ENCODE assay signal across 9 cellular contexts in genomic region chr14:26394114-26394855, GRCh38.
DNase-seq lines count a peak whose midpoint lies in the region; ATAC-seq and TF ChIP-seq lines count a peak whose summit lies in the region.
"Had no signal": no experiment of that assay in that cellular context is flagged by ENCODE, and none has a peak within 500 bp of the region (broad histone marks: within the 10 kb centered on the region; RNA-seq: fewer than 3 reads in every experiment).

No MANE protein-coding gene starts in this region.

- H3K27me3 ChIP-seq in AG04450 (ENCODE audit: control insufficient read depth, insufficient read depth, low read length) (no peaks in the 10 kb centered on the region), WERI-Rb-1 (ENCODE audit: insufficient read depth, low read depth, severe bottlenecking) (no peaks in the 10 kb centered on the region), kidney epithelial cell (ENCODE audit: control insufficient read depth, insufficient read depth, low read length) (no peaks in the 10 kb centered on the region)

- CTCF ChIA-PET in AG04450 (lab: Charles Lee), result interaction anchor here (1.8 to 1.9 kb wide), 2 partner anchors 339 to 590 kb away, joined by 4 to 7 read pairs; no protein-coding TSS in a partner anchor

- H3K4me3 Mint-ChIP-seq in naive thymus-derived CD8-positive, alpha-beta T cell, result no peak overlapping the region
- H3K4me3 Mint-ChIP-seq in natural killer cell treated with Interleukin-12 subunit alpha and Interleukin-12 subunit beta and Interleukin-15 and Interleukin-18, amount 100 ng/mL, for 72 hours, result no peak overlapping the region

- H3K27me3 Mint-ChIP-seq in naive thymus-derived CD8-positive, alpha-beta T cell, result no peaks in the 10 kb centered on the region
- no peaks in the 10 kb centered on the region for H3K27me3 Mint-ChIP-seq in natural killer cell treated with Interleukin-12 subunit alpha and Interleukin-12 subunit beta and Interleukin-15 and Interleukin-18, amount 100 ng/mL, for 72 hours

- H3K9me3 Mint-ChIP-seq in naive thymus-derived CD8-positive, alpha-beta T cell, result peaks cover 3 to 30% (median 10%) of the 10 kb centered on the region in 9 donors
- peaks cover 17% of the 10 kb centered on the region for H3K9me3 Mint-ChIP-seq in natural killer cell treated with Interleukin-12 subunit alpha and Interleukin-12 subunit beta and Interleukin-15 and Interleukin-18, amount 100 ng/mL, for 72 hours

- no peak overlapping the region for H3K27ac Mint-ChIP-seq in naive thymus-derived CD8-positive, alpha-beta T cell
- H3K27ac Mint-ChIP-seq in natural killer cell treated with Interleukin-12 subunit alpha and Interleukin-12 subunit beta and Interleukin-15 and Interleukin-18, amount 100 ng/mL, for 72 hours, result no peak overlapping the region

- H3K27ac ChIP-seq in AG04450 (ENCODE audit: low read depth, low read length) (no peak overlapping the region), WERI-Rb-1 (no peak overlapping the region)

- H3K36me3 ChIP-seq in WERI-Rb-1 (no peaks in the 10 kb centered on the region), kidney epithelial cell (ENCODE audit: control insufficient read depth, insufficient read depth, low read length) (no peaks in the 10 kb centered on the region)

- H3K36me3 Mint-ChIP-seq in naive thymus-derived CD8-positive, alpha-beta T cell, result no peaks in the 10 kb centered on the region
- H3K36me3 Mint-ChIP-seq in natural killer cell treated with Interleukin-12 subunit alpha and Interleukin-12 subunit beta and Interleukin-15 and Interleukin-18, amount 100 ng/mL, for 72 hours, result no peaks in the 10 kb centered on the region

- DNase-seq in AG04450 (ENCODE audit: low read depth, low spot score) (no peak), NCI-H1092 (lab: John Stamatoyannopoulos, UW) (peak; percentile 69), WERI-Rb-1 (no peak), kidney epithelial cell (ENCODE audit: low read depth) (no peak), H4 (ENCODE audit: low spot score) (no peak), T-helper 1 cell (no peak)
- DNase-seq in naive thymus-derived CD8-positive, alpha-beta T cell, result no peak
- no peak for DNase-seq in natural killer cell treated with Interleukin-12 subunit alpha and Interleukin-12 subunit beta and Interleukin-15 and Interleukin-18, amount 100 ng/mL, for 72 hours (ENCODE audit: low spot score)
- DNase-seq: effector memory CD4-positive, alpha-beta T cell had no signal

- H3K4me3 ChIP-seq in AG04450 (ENCODE audit: low read depth, low read length) (no peak overlapping the region), WERI-Rb-1 (ENCODE audit: low read depth, low read length) (no peak overlapping the region), kidney epithelial cell (ENCODE audit: low read depth, low read length) (no peak overlapping the region)

- POLR2A ChIA-PET in AG04450 (lab: Yijun Ruan, JAX), result interaction anchor here (0.6 kb wide), 1 partner anchor 203 kb away, joined by 5 read pairs; the partner anchor contains the start of gene NOVA1
- POLR2A ChIA-PET in naive thymus-derived CD8-positive, alpha-beta T cell (lab: Charles Lee), result no interaction called here

- peaks cover 0 to 2% (median 0%) of the 10 kb centered on the region in 4 donors for H3K4me1 Mint-ChIP-seq in naive thymus-derived CD8-positive, alpha-beta T cell
- H3K4me1 Mint-ChIP-seq in natural killer cell treated with Interleukin-12 subunit alpha and Interleukin-12 subunit beta and Interleukin-15 and Interleukin-18, amount 100 ng/mL, for 72 hours (ENCODE audit: low read depth in 2 of 2), result no peaks in the 10 kb centered on the region

- ATAC-seq in naive thymus-derived CD8-positive, alpha-beta T cell, result no peak
- ATAC-seq in natural killer cell treated with Interleukin-12 subunit alpha and Interleukin-12 subunit beta and Interleukin-15 and Interleukin-18, amount 100 ng/mL, for 72 hours, result no peak

- TF ChIP-seq CTCF in AG04450 (IDR thresholded peaks at IDR 0.05; ENCODE audit: low read depth, low read length) (peak; percentile 34), WERI-Rb-1 (IDR thresholded peaks at IDR 0.05; ENCODE audit: low read depth, low read length) (peak; percentile 20; the same call in 1 of the 2 replicates), kidney epithelial cell (IDR thresholded peaks at IDR 0.05; ENCODE audit: insufficient read depth, low read length, poor library complexity, severe bottlenecking) (peak; percentile 30)

- no peaks in the 10 kb centered on the region for H3K9me3 ChIP-seq in AG04450 (ENCODE audit: control insufficient read depth, insufficient read depth, low read length)
- no peaks in the 10 kb centered on the region for H3K9me3 ChIP-seq in WERI-Rb-1 (ENCODE audit: severe bottlenecking)
